In the genomic region with DNA sequence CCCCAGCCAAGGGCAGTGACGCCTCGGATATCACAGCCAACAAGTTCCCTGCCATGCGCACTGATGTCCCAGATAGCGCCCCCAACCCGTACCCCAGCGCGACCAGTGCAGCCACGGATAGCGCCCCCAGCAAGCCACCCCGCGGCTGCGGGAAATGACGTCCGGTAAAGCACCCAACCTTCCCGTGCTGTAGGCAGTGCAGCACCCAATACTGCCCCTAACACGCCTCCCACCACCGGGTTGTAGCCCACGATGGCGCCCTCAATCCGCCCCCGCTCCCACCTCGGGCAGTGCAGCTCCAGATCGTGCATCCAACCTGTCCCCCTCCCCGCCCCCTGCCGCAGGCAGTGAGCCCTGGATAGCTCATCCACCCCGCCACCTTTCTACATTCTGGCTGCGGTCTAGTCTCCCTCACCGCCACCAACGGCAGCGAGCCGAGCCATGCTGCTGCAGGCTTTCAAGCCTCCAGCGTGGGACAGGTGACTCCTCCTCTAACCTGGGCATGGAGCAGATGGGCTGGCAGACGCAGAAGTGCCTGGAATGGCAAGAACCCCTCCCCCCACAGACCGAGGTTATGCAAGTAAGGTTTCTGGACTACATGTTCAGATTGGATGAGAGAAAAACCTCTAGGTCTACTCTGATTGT, we compare ENCODE assay signal across 8 cellular contexts. TPM values are rescaled to one million over a fixed set of nuclear protein-coding genes. Genes with fewer than 3 reads are reported as not detected.
DNase-seq lines count a peak whose midpoint lies in the region; ATAC-seq and TF ChIP-seq lines count a peak whose summit lies in the region.

No MANE protein-coding gene starts in this region.

- TF ChIP-seq POLR2A in heart left ventricle (IDR thresholded peaks at IDR 0.05): no peak
- TF ChIP-seq POLR2A in suprapubic skin (IDR thresholded peaks at IDR 0.05): no peak

- DNase-seq in heart left ventricle (no peak), Right ventricle myocardium superior (no peak), iPS-NIHi7 (ENCODE audit: extremely low spot score) (peak; percentile 37), suprapubic skin (ENCODE audit: low spot score in 2 of 2) (no peak), brain microvascular endothelial cell (no peak), medulla oblongata (ENCODE audit: extremely low spot score) (no peak)
- DNase-seq in activated CD4-positive, alpha-beta memory T cell treated with anti-CD3 and anti-CD28 coated beads for 36 hours: peak; percentile 46
- DNase-seq in stimulated activated CD4-positive, alpha-beta T cell treated with anti-CD3 and anti-CD28 coated beads, Interleukin-4, amount 100 ng/mL, for 24 hours: no peak

- ATAC-seq in heart left ventricle (peak in 1 of 4 donors; percentile 9), Right ventricle myocardium superior (ENCODE audit: poor library complexity) (no peak)

- POLR2A ChIA-PET in activated CD4-positive, alpha-beta memory T cell treated with anti-CD3 and anti-CD28 coated beads for 36 hours (lab: Charles Lee): no interaction called here

- peaks cover 0 to 22% (median 0%) of the 10 kb centered on the region in 12 donors for H3K4me1 ChIP-seq in heart left ventricle
- H3K4me1 ChIP-seq in suprapubic skin: peaks cover 21% of the 10 kb centered on the region

- H3K4me3 Mint-ChIP-seq in activated CD4-positive, alpha-beta memory T cell treated with anti-CD3 and anti-CD28 coated beads for 36 hours: peak overlapping the region; percentile 70

- H3K9me3 ChIP-seq in heart left ventricle (no peaks in the 10 kb centered on the region), suprapubic skin (no peaks in the 10 kb centered on the region)

- H3K36me3 Mint-ChIP-seq in activated CD4-positive, alpha-beta memory T cell treated with anti-CD3 and anti-CD28 coated beads for 36 hours: no peaks in the 10 kb centered on the region

- H3K27me3 ChIP-seq in heart left ventricle (peaks cover 0 to 24% (median 13%) of the 10 kb centered on the region in 9 donors), suprapubic skin (peaks cover 48% of the 10 kb centered on the region), brain microvascular endothelial cell (replicated peaks) (peaks cover 15% of the 10 kb centered on the region)

- intact Hi-C loops in heart left ventricle (cut with DNase I): loop anchor here in 6 of 10 donors (5.0 to 10.0 kb wide), 2 partner anchors 173 to 230 kb away; no protein-coding TSS in a partner anchor
- intact Hi-C loops in Right ventricle myocardium superior (cut with DNase I): loop anchor here (10.0 kb wide), 1 partner anchor 230 kb away; no protein-coding TSS in a partner anchor
- intact Hi-C loops in activated CD4-positive, alpha-beta memory T cell treated with anti-CD3 and anti-CD28 coated beads for 36 hours (cut with micrococcal nuclease): loop anchor here (5.0 kb wide), 2 partner anchors 37 to 63 kb away; no protein-coding TSS in a partner anchor

- H3K27ac ChIP-seq in heart left ventricle: no peak overlapping the region
- no peak overlapping the region for H3K27ac ChIP-seq in suprapubic skin
- no peak overlapping the region for H3K27ac ChIP-seq in brain microvascular endothelial cell

- H3K27ac Mint-ChIP-seq in activated CD4-positive, alpha-beta memory T cell treated with anti-CD3 and anti-CD28 coated beads for 36 hours: peak overlapping the region; percentile 51

- TF ChIP-seq CTCF in heart left ventricle (IDR thresholded peaks at IDR 0.05) (no peak), suprapubic skin (IDR thresholded peaks at IDR 0.05) (no peak), brain microvascular endothelial cell (IDR thresholded peaks at IDR 0.05; ENCODE audit: low read depth, low read length, missing control alignments) (no peak)

- H3K4me1 Mint-ChIP-seq in activated CD4-positive, alpha-beta memory T cell treated with anti-CD3 and anti-CD28 coated beads for 36 hours (ENCODE audit: low read depth): peaks cover 48% of the 10 kb centered on the region

- in situ Hi-C loops in brain microvascular endothelial cell (cut with HindIII; ENCODE audit: low pct_ligation_motif_present, low sequenced_read_pairs): no loop called here

- CTCF ChIA-PET in activated CD4-positive, alpha-beta memory T cell treated with anti-CD3 and anti-CD28 coated beads for 36 hours (lab: Charles Lee): no interaction called here

- H3K27me3 Mint-ChIP-seq in activated CD4-positive, alpha-beta memory T cell treated with anti-CD3 and anti-CD28 coated beads for 36 hours: peaks cover 6% of the 10 kb centered on the region

- no peaks in the 10 kb centered on the region for H3K36me3 ChIP-seq in heart left ventricle
- H3K36me3 ChIP-seq in suprapubic skin: no peaks in the 10 kb centered on the region
- no peaks in the 10 kb centered on the region for H3K36me3 ChIP-seq in brain microvascular endothelial cell (replicated peaks)

- H3K4me3 ChIP-seq in heart left ventricle (peak overlapping the region in 8 of 12 donors; percentile 2 to 40 (median 24)), suprapubic skin (peak overlapping the region; percentile 4), brain microvascular endothelial cell (ENCODE audit: low read depth, low read length) (no peak overlapping the region)

- 32 to 57% (median 45%) methylated on average over 34 of the region's 34 CpGs for WGBS in heart left ventricle, 4 donors
- 47% methylated on average over 27 of the region's 34 CpGs for WGBS in suprapubic skin

- H3K9me3 Mint-ChIP-seq in activated CD4-positive, alpha-beta memory T cell treated with anti-CD3 and anti-CD28 coated beads for 36 hours: no peaks in the 10 kb centered on the region

- no peak for TF ChIP-seq EP300 in suprapubic skin (IDR thresholded peaks at IDR 0.05)

RNA-seq across cellular contexts. Expression of a gene that starts 0.5 kb away (rescaled TPM):
- total RNA-seq in heart left ventricle: not detected
- polyA plus RNA-seq in heart left ventricle: not detected
- not detected for total RNA-seq in Right ventricle myocardium superior
- under 1 TPM; 0.52 to 0.53 TPM for total RNA-seq in activated CD4-positive, alpha-beta memory T cell treated with anti-CD3 and anti-CD28 coated beads for 36 hours
- total RNA-seq in suprapubic skin: not detected

RNA-seq across cellular contexts. Expression of a gene that starts 45.2 kb away (rescaled TPM):
- total RNA-seq in heart left ventricle: not detected
- polyA plus RNA-seq in heart left ventricle: not detected
- not detected for total RNA-seq in Right ventricle myocardium superior
- total RNA-seq in activated CD4-positive, alpha-beta memory T cell treated with anti-CD3 and anti-CD28 coated beads for 36 hours: not detected
- not detected for total RNA-seq in suprapubic skin

RNA-seq across cellular contexts. Expression of a gene that starts 50.8 kb away (rescaled TPM):
- 1 to 10 TPM in 1 of 9 donors, under 1 TPM in 6, not detected in 2; 0.13 to 1.3 (median 0.28) TPM for total RNA-seq in heart left ventricle
- under 1 TPM; 0.12 to 0.34 TPM for polyA plus RNA-seq in heart left ventricle
- total RNA-seq in Right ventricle myocardium superior: not detected
- total RNA-seq in activated CD4-positive, alpha-beta memory T cell treated with anti-CD3 and anti-CD28 coated beads for 36 hours: not detected
- total RNA-seq in suprapubic skin: under 1 TPM in 1 of 4 donors, not detected in 3; 0.38 TPM

Comparison
In these comparisons a context has a peak if more than half of its experiments do, and no peak if none do; other contexts are left out.
1. DNase-seq: peak in activated CD4-positive, alpha-beta memory T cell treated with anti-CD3 and anti-CD28 coated beads for 36 hours (single experiment) and iPS-NIHi7 (single experiment); none in heart left ventricle (0 of 5), Right ventricle myocardium superior (single experiment), suprapubic skin (0 of 2), brain microvascular endothelial cell (single experiment), stimulated activated CD4-positive, alpha-beta T cell treated with anti-CD3 and anti-CD28 coated beads, Interleukin-4, amount 100 ng/mL, for 24 hours (single experiment) and medulla oblongata (single experiment).